5 cellular contexts compared by ENCODE assay signal in genomic region chr15:74064822-74065221, GRCh38. TPM values are rescaled to one million over a fixed set of nuclear protein-coding genes. Genes with fewer than 3 reads are reported as not detected.
"Had no signal": no experiment of that assay in that cellular context is flagged by ENCODE, and none has a peak within 500 bp of the region (broad histone marks: within the 10 kb centered on the region; RNA-seq: fewer than 3 reads in every experiment).

No MANE protein-coding gene starts in this region.

RNA-seq across cellular contexts. Expression of gene GOLGA6A, which starts 17.5 kb away (rescaled TPM):
- total RNA-seq: activated CD8-positive, alpha-beta memory T cell treated with anti-CD3 and anti-CD28 coated beads, Interleukin-2, amount 10 ng/mL, durations not matched to agents 7 days and 5 days; activated T-helper 1 cell treated with anti-CD3 and anti-CD28 coated beads, Interleukin-12 subunit alpha, Interleukin-12 subunit beta, Interleukin-2, Interleukin-4 antibody, amounts not matched to agents 30 ng/mL and 10 ng/mL and 1 ng/mL, durations not matched to agents 14 hours and 24 hours and 36 hours; K562; Right ventricle myocardium inferior; RPMI7951 had no signal
- polyA plus RNA-seq: K562 had no signal
